8 cellular contexts compared by ENCODE assay signal in genomic region chr12:92139634-92140555, GRCh38. TPM values are rescaled to one million over a fixed set of nuclear protein-coding genes. Genes with fewer than 3 reads are reported as not detected.
DNase-seq lines count a peak whose midpoint lies in the region; ATAC-seq, FAIRE-seq and TF ChIP-seq lines count a peak whose summit lies in the region.

No MANE protein-coding gene starts in this region.

- peak overlapping the region in 1 of 2 experiments; percentile 82; a peak in 1 of 4 replicates for H3K9ac ChIP-seq in K562 (ENCODE audit: insufficient read depth in 1 of 2, low read depth in 2 of 2, low read length in 2 of 2)

- TF ChIP-seq CTCF in AG09309 (IDR thresholded peaks at IDR 0.05; ENCODE audit: control insufficient read depth, insufficient read depth, low read depth, low read length, missing control alignments) (no peak), K562 (IDR thresholded peaks at IDR 0.05 in 2 of 3, conservative IDR thresholded peaks at IDR 0.05 in 1 of 3; ENCODE audit: insufficient read depth in 2 of 3, low read depth in 1 of 3, low read length in 3 of 3) (no peak)

- H3K4me1 ChIP-seq in K562 (replicated peaks in 1 of 2; ENCODE audit: control insufficient read depth in 2 of 2, insufficient read depth in 2 of 2, low read length in 2 of 2) (peaks cover 3 to 25% of the 10 kb centered on the region in 2 experiments; a peak in 3 of 5 replicates), mononuclear cell (ENCODE audit: insufficient read depth, low read length) (peaks cover 43% of the 10 kb centered on the region)

- H2AFZ ChIP-seq in K562 (ENCODE audit: low read depth, low read length), result no peak overlapping the region

- H3K36me3 ChIP-seq in K562 (ENCODE audit: control insufficient read depth, insufficient read depth, low read length), result peaks cover 44% of the 10 kb centered on the region

- no peak for TF ChIP-seq POLR2A in K562 (conservative IDR thresholded peaks at IDR 0.05)

- CTCF ChIA-PET in K562 (lab: Yijun Ruan, JAX; ENCODE audit: low intra/inter-chr PET ratio), result no interaction called here

- TF ChIP-seq EP300 in K562 (IDR thresholded peaks at IDR 0.05; ENCODE audit: low read length), result no peak

- peak overlapping the region; percentile 7; the same call in 1 of the 2 replicates for H3K4me3 ChIP-seq in AG09309 (ENCODE audit: control insufficient read depth, low read depth, low read length)
- peak overlapping the region; percentile 88 for H3K4me3 ChIP-seq in K562
- H3K4me3 ChIP-seq in mononuclear cell (ENCODE audit: low read length), result peak overlapping the region; percentile 96

- H3K9me3 ChIP-seq in K562 (replicated peaks; ENCODE audit: control insufficient read depth, insufficient read depth, low read depth, low read length) (no peaks in the 10 kb centered on the region), mononuclear cell (ENCODE audit: low read depth, low read length) (no peaks in the 10 kb centered on the region)

- no peak for FAIRE-seq in K562 (lab: Jason Lieb, UNC)

- no peak for TF ChIP-seq RAD21 in K562 (CRISPR knock-in tag; conservative IDR thresholded peaks at IDR 0.05 in 1 of 2, IDR thresholded peaks at IDR 0.05 in 1 of 2)

- intact Hi-C loops in K562 (cut with micrococcal nuclease), result loop anchor here (5.0 to 10.0 kb wide), 3 partner anchors 63 to 328 kb away; no protein-coding TSS in a partner anchor

- H3K27me3 ChIP-seq in K562 (ENCODE audit: control insufficient read depth in 2 of 2, insufficient read depth in 2 of 2, low read length in 2 of 2), result no peaks in the 10 kb centered on the region
- H3K27me3 ChIP-seq in mononuclear cell (ENCODE audit: insufficient read depth, low read length), result no peaks in the 10 kb centered on the region

- peak overlapping the region; percentile 70 for H3K4me2 ChIP-seq in K562 (ENCODE audit: insufficient read depth, low read length)

- POLR2A ChIA-PET in K562 (lab: Yijun Ruan, JAX), result no interaction called here

- no peak overlapping the region for H3K27ac ChIP-seq in K562 (ENCODE audit: extremely low read depth, low read depth, low read length)

- no peak for ATAC-seq in K562

- WGBS in K562 (ENCODE audit: insufficient coverage, low coverage, missing lambda C conversion rate), result 32% methylated on average over 4 of the region's 4 CpGs

- H4K20me1 ChIP-seq in K562 (replicated peaks; ENCODE audit: control insufficient read depth, insufficient read depth, low read length), result peaks cover 39% of the 10 kb centered on the region

- H3K79me2 ChIP-seq in K562 (ENCODE audit: control insufficient read depth, insufficient read depth, low read length), result peaks cover 100% of the 10 kb centered on the region

- BruUV-seq in K562 (replicated peaks; lab: Mats Ljungman, UMichigan), result no TSS peak

- no peak for DNase-seq in AG09309 (ENCODE audit: low read depth)
- DNase-seq in HT-29 (ENCODE audit: low spot score), result peak; percentile 20
- DNase-seq in K562 (ENCODE audit: extremely low read depth in 1 of 4, low spot score in 3 of 4), result no peak
- DNase-seq in T-helper 9 cell, result no peak
- no peak for DNase-seq in NCI-H1436 treated with DMSO at 0.1 percent for 48 hours (lab: John Stamatoyannopoulos, UW)
- no peak for DNase-seq in NCI-H82 (lab: John Stamatoyannopoulos, UW)
- no peak for DNase-seq in medulla oblongata (ENCODE audit: extremely low spot score)

- in situ Hi-C loops in K562 (cut with MboI), result no loop called here

- H3K9me1 ChIP-seq in K562 (ENCODE audit: control insufficient read depth, insufficient read depth, low read length), result no peaks in the 10 kb centered on the region

TF ChIP-seq in K562, 482 proteins besides CTCF, POLR2A, EP300 and RAD21:
- TF ChIP-seq PKNOX1 (IDR thresholded peaks at IDR 0.05), result peak; percentile 75
- peak; percentile 44; the same call in 1 of the 2 replicates for TF ChIP-seq RBFOX2 (IDR thresholded peaks at IDR 0.05; ENCODE audit: low read depth, low read length)
- no peak for TF ChIP-seq ZNF311 (CRISPR knock-in tag; IDR thresholded peaks at IDR 0.05)
- no peak for TF ChIP-seq ZFP91 (CRISPR knock-in tag; IDR thresholded peaks at IDR 0.05)
- TF ChIP-seq SIN3A (IDR thresholded peaks at IDR 0.05; ENCODE audit: borderline replicate concordance in 2 of 2, control insufficient read depth in 1 of 2, low read depth in 2 of 2, low read length in 2 of 2), result no peak
- TF ChIP-seq, protein P1, sequence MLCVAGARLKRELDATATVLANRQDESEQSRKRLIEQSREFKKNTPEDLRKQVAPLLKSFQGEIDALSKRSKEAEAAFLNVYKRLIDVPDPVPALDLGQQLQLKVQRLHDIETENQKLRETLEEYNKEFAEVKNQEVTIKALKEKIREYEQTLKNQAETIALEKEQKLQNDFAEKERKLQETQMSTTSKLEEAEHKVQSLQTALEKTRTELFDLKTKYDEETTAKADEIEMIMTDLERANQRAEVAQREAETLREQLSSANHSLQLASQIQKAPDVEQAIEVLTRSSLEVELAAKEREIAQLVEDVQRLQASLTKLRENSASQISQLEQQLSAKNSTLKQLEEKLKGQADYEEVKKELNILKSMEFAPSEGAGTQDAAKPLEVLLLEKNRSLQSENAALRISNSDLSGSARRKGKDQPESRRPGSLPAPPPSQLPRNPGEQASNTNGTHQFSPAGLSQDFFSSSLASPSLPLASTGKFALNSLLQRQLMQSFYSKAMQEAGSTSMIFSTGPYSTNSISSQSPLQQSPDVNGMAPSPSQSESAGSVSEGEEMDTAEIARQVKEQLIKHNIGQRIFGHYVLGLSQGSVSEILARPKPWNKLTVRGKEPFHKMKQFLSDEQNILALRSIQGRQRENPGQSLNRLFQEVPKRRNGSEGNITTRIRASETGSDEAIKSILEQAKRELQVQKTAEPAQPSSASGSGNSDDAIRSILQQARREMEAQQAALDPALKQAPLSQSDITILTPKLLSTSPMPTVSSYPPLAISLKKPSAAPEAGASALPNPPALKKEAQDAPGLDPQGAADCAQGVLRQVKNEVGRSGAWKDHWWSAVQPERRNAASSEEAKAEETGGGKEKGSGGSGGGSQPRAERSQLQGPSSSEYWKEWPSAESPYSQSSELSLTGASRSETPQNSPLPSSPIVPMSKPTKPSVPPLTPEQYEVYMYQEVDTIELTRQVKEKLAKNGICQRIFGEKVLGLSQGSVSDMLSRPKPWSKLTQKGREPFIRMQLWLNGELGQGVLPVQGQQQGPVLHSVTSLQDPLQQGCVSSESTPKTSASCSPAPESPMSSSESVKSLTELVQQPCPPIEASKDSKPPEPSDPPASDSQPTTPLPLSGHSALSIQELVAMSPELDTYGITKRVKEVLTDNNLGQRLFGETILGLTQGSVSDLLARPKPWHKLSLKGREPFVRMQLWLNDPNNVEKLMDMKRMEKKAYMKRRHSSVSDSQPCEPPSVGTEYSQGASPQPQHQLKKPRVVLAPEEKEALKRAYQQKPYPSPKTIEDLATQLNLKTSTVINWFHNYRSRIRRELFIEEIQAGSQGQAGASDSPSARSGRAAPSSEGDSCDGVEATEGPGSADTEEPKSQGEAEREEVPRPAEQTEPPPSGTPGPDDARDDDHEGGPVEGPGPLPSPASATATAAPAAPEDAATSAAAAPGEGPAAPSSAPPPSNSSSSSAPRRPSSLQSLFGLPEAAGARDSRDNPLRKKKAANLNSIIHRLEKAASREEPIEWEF (CRISPR knock-in tag; IDR thresholded peaks at IDR 0.05), result no peak
- TF ChIP-seq NR2C2 (CRISPR knock-in tag; IDR thresholded peaks at IDR 0.05), result no peak
- no peak for TF ChIP-seq NR2C2 (tag; IDR thresholded peaks at IDR 0.05)

RNA-seq across cellular contexts. Expression of gene BTG1, which starts 5.8 kb away (rescaled TPM):
- 4.3 and 12.4 TPM in 2 replicates for total RNA-seq in HT-29 (2014; rRNA removed; shearing (Covaris generic))
- total RNA-seq in K562 (2011; cell fraction: chromatin; rRNA removed; ENCODE audit: low replicate concordance), result 25.9 and 32.5 TPM in 2 replicates
- total RNA-seq in K562 (2011; cell fraction: nucleolus; rRNA removed), result 9.2 and 10.9 TPM in 2 replicates
- 21.7 and 32.1 TPM in 2 replicates for total RNA-seq in K562 (2011; cell fraction: nucleoplasm; rRNA removed)
- 4.3 and 4.5 TPM in 2 replicates for total RNA-seq in K562 (2014; rRNA removed)
- total RNA-seq in K562 (2014; rRNA removed; fragmentation: Illumina TruSeq; extraction: Trizol), result 8.0 and 9.9 TPM in 2 replicates
- total RNA-seq in K562 (2015; rRNA removed; fragmentation: Illumina TruSeq; extraction: Trizol), result 4.9 and 6.4 TPM in 2 replicates
- 28.6 and 29.5 TPM in 2 replicates for total RNA-seq in K562 (2021)
- polyA plus RNA-seq in K562 (2011; rRNA removed), result 9.0 and 27.0 TPM in 2 replicates
- 7.9 and 16.8 TPM in 2 replicates for polyA plus RNA-seq in K562 (2011; cell fraction: cytosol; rRNA removed)
- 10.7 and 29.8 TPM in 2 replicates for polyA plus RNA-seq in K562 (2011; cell fraction: nucleus; rRNA removed)
- polyA plus RNA-seq in K562 (2012), result 15.3 and 42.8 TPM in 2 replicates
- polyA plus RNA-seq in K562 (2014; fragmentation: Illumina TruSeq; extraction: Trizol), result 7.5 and 12.8 TPM in 2 replicates
- polyA plus RNA-seq in K562 (2014; fragmentation: Nextera tagmentation; extraction: Ambion mirVana), result 1 to 10 TPM; 3.7 to 4.3 TPM
- 7.1 and 7.4 TPM in 2 replicates for polyA plus RNA-seq in K562 (2014; rRNA removed)
- 17.2 and 33.9 TPM in 2 replicates for polyA minus RNA-seq in K562 (2011; rRNA and poly(A)+ RNA removed)
- polyA minus RNA-seq in K562 (2011; cell fraction: cytosol; rRNA and poly(A)+ RNA removed), result 13.6 and 28.9 TPM in 2 replicates
- polyA minus RNA-seq in K562 (2011; cell fraction: nucleus; rRNA and poly(A)+ RNA removed), result 11.0 and 40.8 TPM in 2 replicates
- total RNA-seq in mononuclear cell, result 539 TPM

Comparison
In these comparisons a context has a peak if more than half of its experiments do, and no peak if none do; other contexts are left out.
1. H3K4me3 ChIP-seq: peak in every context shown above with its lines; median percentile 96 in mononuclear cell; 88 in K562; 7 in AG09309.
2. RNA of gene BTG1, which starts 5.8 kb away (total RNA-seq): 539 TPM in mononuclear cell (single experiment); 4.3 to 32.5 TPM in K562 and 4.3 to 12.4 TPM in HT-29; every median in the first group is over 10 times any median in the second.